Comparison of ENCODE assay signal across 1 cellular context in the genomic region with DNA sequence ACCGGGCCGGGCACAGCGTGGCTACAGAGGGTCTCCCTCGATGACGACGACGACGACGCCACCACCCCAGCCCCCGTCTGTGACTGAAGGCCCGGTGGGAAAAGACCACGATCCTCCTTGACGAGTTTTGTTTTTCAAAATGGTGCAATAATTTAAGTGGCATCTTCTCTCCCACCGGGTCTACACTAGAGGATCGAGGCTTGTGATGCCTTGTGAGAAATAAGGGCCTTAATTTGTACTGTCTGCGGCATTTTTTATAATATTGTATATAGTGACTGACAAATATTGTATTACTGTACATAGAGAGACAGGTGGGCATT.
TF ChIP-seq lines count a peak whose summit lies in the region.

No MANE protein-coding gene starts in this region.

TF ChIP-seq in liver, 16 proteins besides CTCF, POLR2A, EP300 and RAD21 (continued from another document):
- TF ChIP-seq FOXA1 (IDR thresholded peaks at IDR 0.05), result no peak
- TF ChIP-seq, protein P1, sequence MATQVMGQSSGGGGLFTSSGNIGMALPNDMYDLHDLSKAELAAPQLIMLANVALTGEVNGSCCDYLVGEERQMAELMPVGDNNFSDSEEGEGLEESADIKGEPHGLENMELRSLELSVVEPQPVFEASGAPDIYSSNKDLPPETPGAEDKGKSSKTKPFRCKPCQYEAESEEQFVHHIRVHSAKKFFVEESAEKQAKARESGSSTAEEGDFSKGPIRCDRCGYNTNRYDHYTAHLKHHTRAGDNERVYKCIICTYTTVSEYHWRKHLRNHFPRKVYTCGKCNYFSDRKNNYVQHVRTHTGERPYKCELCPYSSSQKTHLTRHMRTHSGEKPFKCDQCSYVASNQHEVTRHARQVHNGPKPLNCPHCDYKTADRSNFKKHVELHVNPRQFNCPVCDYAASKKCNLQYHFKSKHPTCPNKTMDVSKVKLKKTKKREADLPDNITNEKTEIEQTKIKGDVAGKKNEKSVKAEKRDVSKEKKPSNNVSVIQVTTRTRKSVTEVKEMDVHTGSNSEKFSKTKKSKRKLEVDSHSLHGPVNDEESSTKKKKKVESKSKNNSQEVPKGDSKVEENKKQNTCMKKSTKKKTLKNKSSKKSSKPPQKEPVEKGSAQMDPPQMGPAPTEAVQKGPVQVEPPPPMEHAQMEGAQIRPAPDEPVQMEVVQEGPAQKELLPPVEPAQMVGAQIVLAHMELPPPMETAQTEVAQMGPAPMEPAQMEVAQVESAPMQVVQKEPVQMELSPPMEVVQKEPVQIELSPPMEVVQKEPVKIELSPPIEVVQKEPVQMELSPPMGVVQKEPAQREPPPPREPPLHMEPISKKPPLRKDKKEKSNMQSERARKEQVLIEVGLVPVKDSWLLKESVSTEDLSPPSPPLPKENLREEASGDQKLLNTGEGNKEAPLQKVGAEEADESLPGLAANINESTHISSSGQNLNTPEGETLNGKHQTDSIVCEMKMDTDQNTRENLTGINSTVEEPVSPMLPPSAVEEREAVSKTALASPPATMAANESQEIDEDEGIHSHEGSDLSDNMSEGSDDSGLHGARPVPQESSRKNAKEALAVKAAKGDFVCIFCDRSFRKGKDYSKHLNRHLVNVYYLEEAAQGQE (IDR thresholded peaks at IDR 0.05), result no peak
